ENCODE assay signal across 11 cellular contexts in genomic region chr7:7996568-7996967, GRCh38. TPM values are rescaled to one million over a fixed set of nuclear protein-coding genes. Genes with fewer than 3 reads are reported as not detected.
DNase-seq lines count a peak whose midpoint lies in the region; ATAC-seq, FAIRE-seq and TF ChIP-seq lines count a peak whose summit lies in the region.
"Had no signal": no experiment of that assay in that cellular context is flagged by ENCODE, and none has a peak within 500 bp of the region (broad histone marks: within the 10 kb centered on the region; RNA-seq: fewer than 3 reads in every experiment).

No MANE protein-coding gene starts in this region.

- no peaks in the 10 kb centered on the region for H3K4me1 ChIP-seq in effector memory CD4-positive, alpha-beta T cell (ENCODE audit: control insufficient read depth, insufficient read depth, low read length, poor library complexity, severe bottlenecking)

- no peak overlapping the region for H3K4me3 ChIP-seq in effector memory CD4-positive, alpha-beta T cell (ENCODE audit: insufficient read depth, low read depth, low read length, poor library complexity, severe bottlenecking)

- FAIRE-seq in GM12892 (lab: Jason Lieb, UNC), result peak; percentile 82
- FAIRE-seq: H1 had no signal

- no peak overlapping the region for H3K27ac ChIP-seq in effector memory CD4-positive, alpha-beta T cell (ENCODE audit: insufficient read depth, low read length, poor library complexity, severe bottlenecking)

- intact Hi-C loops in sciatic nerve (cut with DNase I), result no loop called here

- no peaks in the 10 kb centered on the region for H3K36me3 ChIP-seq in effector memory CD4-positive, alpha-beta T cell (ENCODE audit: control insufficient read depth, insufficient read depth, low read length)

- no peaks in the 10 kb centered on the region for H3K27me3 ChIP-seq in effector memory CD4-positive, alpha-beta T cell (replicated peaks; ENCODE audit: control insufficient read depth, insufficient read depth, low read length, poor library complexity, severe bottlenecking)

- H3K9me3 ChIP-seq in effector memory CD4-positive, alpha-beta T cell (ENCODE audit: control insufficient read depth, low read length), result peaks cover 4% of the 10 kb centered on the region

- DNase-seq in AG09319 (ENCODE audit: extremely low read depth, low read depth) (peak; percentile 1), GM12892 (ENCODE audit: insufficient read length) (no peak), NCI-H2196 (lab: John Stamatoyannopoulos, UW; ENCODE audit: unreplicated experiment) (peak; percentile 72), fibroblast of peridontal ligament (ENCODE audit: extremely low read depth) (peak; percentile 65), SK-N-DZ (ENCODE audit: low spot score) (no peak), sciatic nerve (ENCODE audit: low spot score) (no peak)
- DNase-seq in effector memory CD4-positive, alpha-beta T cell, result no peak
- DNase-seq: activated CD4-positive, alpha-beta T cell treated with anti-CD3 and anti-CD28 coated beads for 1 hour; NCI-H1436 treated with DMSO at 0.1 percent for 48 hours had no signal

- TF ChIP-seq CTCF in AG09319 (IDR thresholded peaks at IDR 0.05; ENCODE audit: low read depth, low read length), result no peak

- no peak for TF ChIP-seq POLR2A in GM12892 (IDR thresholded peaks at IDR 0.05; ENCODE audit: low read depth, low read length)

- ATAC-seq in esophagus mucosa (no peak), sciatic nerve (no peak)

RNA-seq across cellular contexts. Expression of gene GLCCI1, which starts 28.0 kb away (rescaled TPM):
- 49.8 TPM for polyA plus RNA-seq in GM12892 (2012; ENCODE audit: missing spikeins)
- total RNA-seq in esophagus mucosa (2.7 TPM), sciatic nerve (23.5 TPM)
- 40.2 and 50.3 TPM in 2 replicates for polyA plus RNA-seq in SK-N-DZ (2014; cell fraction: cytosol; rRNA removed)
- polyA plus RNA-seq in SK-N-DZ (2014; cell fraction: nucleus; rRNA removed), result 70.6 and 72.1 TPM in 2 replicates

Comparison
In these comparisons a context has a peak if more than half of its experiments do, and no peak if none do; other contexts are left out.
1. DNase-seq: peak in AG09319 (single experiment), NCI-H2196 (single experiment) and fibroblast of peridontal ligament (single experiment); none in GM12892 (single experiment), SK-N-DZ (single experiment), effector memory CD4-positive, alpha-beta T cell (0 of 3) and sciatic nerve (single experiment).